15 cellular contexts compared by ENCODE assay signal in the genomic region with DNA sequence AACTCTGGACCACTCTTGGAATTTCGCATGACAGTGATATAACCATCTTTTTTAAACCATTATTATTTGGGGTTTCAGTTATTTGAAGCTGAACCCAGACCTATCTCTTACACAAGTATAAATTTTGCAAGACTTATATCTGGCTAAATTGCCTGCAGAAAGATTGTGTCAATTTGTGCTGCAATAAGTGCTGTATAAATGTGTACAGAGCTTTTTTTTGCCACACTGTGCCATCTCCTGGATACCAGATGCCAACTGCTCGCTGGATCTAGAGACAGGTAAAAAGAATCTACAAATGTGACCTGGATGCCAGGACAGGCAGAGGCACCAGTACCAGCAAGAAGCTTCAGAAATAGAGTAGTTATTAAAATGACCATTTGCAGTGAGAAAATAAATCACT.
"Had no signal": no experiment of that assay in that cellular context is flagged by ENCODE, and none has a peak within 500 bp of the region (broad histone marks: within the 10 kb centered on the region; RNA-seq: fewer than 3 reads in every experiment).

No MANE protein-coding gene starts in this region.

- H3K4me1 Mint-ChIP-seq: nephron progenitor cell had no signal

- H3K9me3 ChIP-seq: suprapubic skin had no signal

- H3K9me3 Mint-ChIP-seq: effector memory CD8-positive, alpha-beta T cell; stimulated activated naive CD8-positive, alpha-beta T cell treated with anti-CD3 and anti-CD28 coated beads, Interleukin-15, Interleukin-2, amounts not matched to agents 100 ng/mL and 50 ng/mL, for 24 hours had no signal

- H3K27ac Mint-ChIP-seq: activated naive CD8-positive, alpha-beta T cell; effector memory CD8-positive, alpha-beta T cell; nephron progenitor cell; stimulated activated naive CD8-positive, alpha-beta T cell treated with anti-CD3 and anti-CD28 coated beads, Interleukin-15, Interleukin-2, amounts not matched to agents 100 ng/mL and 50 ng/mL, for 24 hours had no signal

- H3K36me3 ChIP-seq: cardiac muscle cell, suprapubic skin had no signal

- H3K4me1 ChIP-seq: suprapubic skin had no signal

- ATAC-seq: effector memory CD8-positive, alpha-beta T cell had no signal

- H3K4me3 Mint-ChIP-seq: activated naive CD8-positive, alpha-beta T cell; effector memory CD8-positive, alpha-beta T cell; nephron progenitor cell; stimulated activated naive CD8-positive, alpha-beta T cell treated with anti-CD3 and anti-CD28 coated beads, Interleukin-15, Interleukin-2, amounts not matched to agents 100 ng/mL and 50 ng/mL, for 24 hours had no signal

- H3K27me3 Mint-ChIP-seq: activated naive CD8-positive, alpha-beta T cell; effector memory CD8-positive, alpha-beta T cell; stimulated activated naive CD8-positive, alpha-beta T cell treated with anti-CD3 and anti-CD28 coated beads, Interleukin-15, Interleukin-2, amounts not matched to agents 100 ng/mL and 50 ng/mL, for 24 hours had no signal

- H3K27me3 ChIP-seq: cardiac muscle cell, suprapubic skin had no signal

- H3K27ac ChIP-seq: cardiac muscle cell, suprapubic skin had no signal

- H3K4me3 ChIP-seq: cardiac muscle cell, suprapubic skin had no signal

- DNase-seq: activated CD4-positive, alpha-beta T cell treated with anti-CD3 and anti-CD28 coated beads, Interleukin-2, amount 50 U/mL, for 4 hours; activated gamma-delta T cell; dermis blood vessel endothelial cell; effector memory CD8-positive, alpha-beta T cell; foreskin melanocyte; glutamatergic neuron; hypothalamus; nephron progenitor cell; nucleus accumbens; SW 1271; trophoblast cell had no signal
